Comparison of ENCODE assay signal across 18 cellular contexts in the genomic region with DNA sequence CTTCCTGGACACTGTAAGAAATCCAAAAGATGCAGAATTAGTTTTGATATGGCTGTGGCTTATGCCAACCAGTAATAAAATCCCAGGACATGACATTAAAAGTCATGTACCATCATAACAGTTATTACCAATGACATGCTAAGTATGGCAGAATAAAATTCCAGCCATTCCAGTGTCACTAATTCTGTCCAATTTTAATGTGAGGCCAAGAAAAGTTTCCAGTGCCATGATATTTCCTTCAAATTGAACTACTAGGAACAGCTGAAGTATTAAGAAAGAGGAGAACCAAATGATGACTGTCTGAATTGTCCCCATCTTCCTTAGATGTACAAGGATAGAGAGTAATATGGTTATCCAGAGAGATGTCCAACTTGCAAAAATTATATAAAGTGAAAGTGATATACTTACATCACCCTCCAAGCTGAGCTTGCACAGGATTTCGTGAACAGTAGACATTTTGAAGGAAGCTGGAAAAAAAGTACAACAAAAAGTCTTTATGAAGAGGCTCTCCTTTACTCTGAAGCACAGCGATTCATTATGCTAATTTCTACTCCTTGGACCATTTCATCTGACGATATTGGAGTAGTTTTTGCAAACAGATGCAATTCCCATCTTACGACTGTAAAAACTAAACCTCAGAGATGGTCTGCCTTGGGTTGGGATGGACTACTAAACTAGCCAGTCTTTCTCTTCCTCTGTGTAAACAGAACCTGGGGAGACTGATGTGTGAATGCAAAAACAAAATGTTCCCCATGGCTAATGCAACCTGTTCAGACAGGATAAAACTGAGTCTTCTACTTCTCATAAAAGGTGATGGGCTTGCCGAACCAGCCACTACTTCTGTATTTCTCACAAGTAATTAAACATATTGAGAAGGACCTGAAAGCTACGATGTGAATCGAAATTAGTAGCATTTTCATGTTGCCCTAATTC. TPM values are rescaled to one million over a fixed set of nuclear protein-coding genes. Genes with fewer than 3 reads are reported as not detected.
A peak's percentile ranks its signal among the peaks of the same experiment; 100 is the strongest.
DNase-seq lines count a peak whose midpoint lies in the region; ATAC-seq and TF ChIP-seq lines count a peak whose summit lies in the region.
"Had no signal": no experiment of that assay in that cellular context is flagged by ENCODE, and none has a peak within 500 bp of the region (broad histone marks: within the 10 kb centered on the region; RNA-seq: fewer than 3 reads in every experiment).

No MANE protein-coding gene starts in this region.

- POLR2A ChIA-PET in activated CD8-positive, alpha-beta T cell treated with anti-CD3 and anti-CD28 coated beads for 36 hours (lab: Charles Lee): interaction anchor here (0.6 to 1.2 kb wide), 2 partner anchors 12 to 986 kb away, joined by 3 read pairs; a partner anchor contains a TSS

- H3K9me3 ChIP-seq in suprapubic skin (no peaks in the 10 kb centered on the region), SJCRH30 (replicated peaks) (no peaks in the 10 kb centered on the region)
- H3K9me3 ChIP-seq: adrenal gland, right atrium auricular region, upper lobe of right lung had no signal

- in situ Hi-C loops in brain microvascular endothelial cell (cut with HindIII; ENCODE audit: low pct_ligation_motif_present, low sequenced_read_pairs): no loop called here

- H3K4me1 ChIP-seq in foreskin keratinocyte (peaks cover 56% of the 10 kb centered on the region), suprapubic skin (peaks cover 92% of the 10 kb centered on the region), SJCRH30 (peaks cover 14% of the 10 kb centered on the region)

- no peak for TF ChIP-seq POLR2A in suprapubic skin (IDR thresholded peaks at IDR 0.05)

- peak overlapping the region; percentile 10 for H3K27ac ChIP-seq in brain microvascular endothelial cell
- peak overlapping the region; percentile 13 for H3K27ac ChIP-seq in foreskin keratinocyte
- H3K27ac ChIP-seq in suprapubic skin: peak overlapping the region; percentile 67
- H3K27ac ChIP-seq in SJCRH30: no peak overlapping the region
- H3K27ac ChIP-seq: adrenal gland, right atrium auricular region, upper lobe of right lung had no signal

- CTCF ChIA-PET in activated CD8-positive, alpha-beta T cell treated with anti-CD3 and anti-CD28 coated beads for 36 hours (lab: Charles Lee): interaction anchor here (1.3 kb wide), 1 partner anchor 58 kb away, joined by 4 read pairs; no protein-coding TSS in a partner anchor

- no peak for DNase-seq in HFFc6
- DNase-seq in brain microvascular endothelial cell: no peak
- peak in 1 of 2 donors; percentile 53 for DNase-seq in foreskin keratinocyte
- no peak for DNase-seq in suprapubic skin (ENCODE audit: low spot score in 2 of 2)
- no peak for DNase-seq in activated CD8-positive, alpha-beta T cell treated with anti-CD3 and anti-CD28 coated beads for 36 hours
- no peak for DNase-seq in GM19238 (ENCODE audit: insufficient read length, low spot score)
- no peak for DNase-seq in SJCRH30
- DNase-seq: activated CD4-positive, CD25-positive, alpha-beta regulatory T cell treated with anti-CD3 and anti-CD28 coated beads, Interleukin-2, amount 50 U/mL, for 72 hours; adrenal gland; effector memory CD4-positive, alpha-beta T cell; NCI-H1105 treated with DMSO at 0.1 percent for 48 hours; NCI-H748 treated with DMSO at 0.1 percent for 48 hours; OCI-M1; stimulated activated naive CD4-positive, alpha-beta T cell treated with Interleukin-2 at 50 U/mL for 16 hours; T1000; upper lobe of right lung had no signal

- H3K9me3 Mint-ChIP-seq in HFFc6: no peaks in the 10 kb centered on the region; the same call in 1 of the 2 replicates
- no peaks in the 10 kb centered on the region for H3K9me3 Mint-ChIP-seq in activated CD8-positive, alpha-beta T cell treated with anti-CD3 and anti-CD28 coated beads for 36 hours
- H3K9me3 Mint-ChIP-seq: central memory CD8-positive, alpha-beta T cell had no signal

- H3K27me3 ChIP-seq in brain microvascular endothelial cell (replicated peaks): no peaks in the 10 kb centered on the region
- no peaks in the 10 kb centered on the region for H3K27me3 ChIP-seq in foreskin keratinocyte
- no peaks in the 10 kb centered on the region for H3K27me3 ChIP-seq in suprapubic skin
- no peaks in the 10 kb centered on the region for H3K27me3 ChIP-seq in SJCRH30
- H3K27me3 ChIP-seq: adrenal gland, right atrium auricular region, upper lobe of right lung had no signal

- intact Hi-C loops in activated CD8-positive, alpha-beta T cell treated with anti-CD3 and anti-CD28 coated beads for 36 hours (cut with micrococcal nuclease): no loop called here

- no peak for ATAC-seq in foreskin keratinocyte
- ATAC-seq in activated CD8-positive, alpha-beta T cell treated with anti-CD3 and anti-CD28 coated beads for 36 hours: no peak
- ATAC-seq: upper lobe of right lung had no signal

- H3K4me3 ChIP-seq in brain microvascular endothelial cell (ENCODE audit: low read depth, low read length): no peak overlapping the region
- peak overlapping the region; percentile 11 for H3K4me3 ChIP-seq in suprapubic skin
- no peak overlapping the region for H3K4me3 ChIP-seq in SJCRH30
- H3K4me3 ChIP-seq: adrenal gland, right atrium auricular region, upper lobe of right lung had no signal

- TF ChIP-seq EP300 in suprapubic skin (IDR thresholded peaks at IDR 0.05): no peak

- peaks cover 95% of the 10 kb centered on the region for H3K4me1 Mint-ChIP-seq in HFFc6 (ENCODE audit: low read depth)
- peaks cover 25% of the 10 kb centered on the region for H3K4me1 Mint-ChIP-seq in activated CD8-positive, alpha-beta T cell treated with anti-CD3 and anti-CD28 coated beads for 36 hours (ENCODE audit: low read depth)

- H3K27ac Mint-ChIP-seq in HFFc6: peak overlapping the region; percentile 73
- no peak overlapping the region for H3K27ac Mint-ChIP-seq in activated CD8-positive, alpha-beta T cell treated with anti-CD3 and anti-CD28 coated beads for 36 hours

- H3K4me3 Mint-ChIP-seq in HFFc6: peak overlapping the region; percentile 70
- no peak overlapping the region for H3K4me3 Mint-ChIP-seq in activated CD8-positive, alpha-beta T cell treated with anti-CD3 and anti-CD28 coated beads for 36 hours
- H3K4me3 Mint-ChIP-seq: central memory CD8-positive, alpha-beta T cell had no signal

- H3K36me3 ChIP-seq in brain microvascular endothelial cell (replicated peaks) (peaks cover 79% of the 10 kb centered on the region), suprapubic skin (peaks cover 35% of the 10 kb centered on the region), SJCRH30 (peaks cover 24% of the 10 kb centered on the region)

- peaks cover 74% of the 10 kb centered on the region for H3K36me3 Mint-ChIP-seq in HFFc6 (ENCODE audit: low read depth)
- peaks cover 7% of the 10 kb centered on the region for H3K36me3 Mint-ChIP-seq in activated CD8-positive, alpha-beta T cell treated with anti-CD3 and anti-CD28 coated beads for 36 hours (ENCODE audit: low read depth)

- 37% methylated on average over 7 of the region's 7 CpGs for WGBS in suprapubic skin

- no peak for TF ChIP-seq CTCF in HFFc6 (IDR thresholded peaks at IDR 0.05)
- no peak for TF ChIP-seq CTCF in brain microvascular endothelial cell (IDR thresholded peaks at IDR 0.05; ENCODE audit: low read depth, low read length, missing control alignments)
- TF ChIP-seq CTCF in foreskin keratinocyte (conservative IDR thresholded peaks at IDR 0.05): no peak
- TF ChIP-seq CTCF in suprapubic skin (IDR thresholded peaks at IDR 0.05): no peak
- TF ChIP-seq CTCF in activated CD8-positive, alpha-beta T cell treated with anti-CD3 and anti-CD28 coated beads for 36 hours (IDR thresholded peaks at IDR 0.05): no peak

- peaks cover 33% of the 10 kb centered on the region for H3K27me3 Mint-ChIP-seq in HFFc6 (ENCODE audit: insufficient read depth)
- H3K27me3 Mint-ChIP-seq in activated CD8-positive, alpha-beta T cell treated with anti-CD3 and anti-CD28 coated beads for 36 hours: peaks cover 4% of the 10 kb centered on the region
- H3K27me3 Mint-ChIP-seq: central memory CD8-positive, alpha-beta T cell had no signal

RNA-seq across cellular contexts. Expression of a gene that starts 11.9 kb away (rescaled TPM):
- total RNA-seq in HFFc6 (2021; fragmentation: NEBNext Ultra II Directional; extraction: Animal tissue kit (Norgen Biotek cat#: 25700)): 1,000 to 10,000 TPM; 4,445 to 5,074 (median 4,643) TPM
- total RNA-seq in foreskin keratinocyte (7,195 and 7,994 TPM in 2 replicates), suprapubic skin (1,000 to 10,000 TPM; 1,379 to 1,734 (median 1,554) TPM)
- 7,399 and 7,770 TPM in 2 replicates for polyA plus RNA-seq in foreskin keratinocyte
- 10 to 100 TPM; 57.9 to 60.2 TPM for total RNA-seq in activated CD8-positive, alpha-beta T cell treated with anti-CD3 and anti-CD28 coated beads for 36 hours
- 236 and 243 TPM in 2 replicates for total RNA-seq in SJCRH30 (2014; rRNA removed; shearing (Covaris generic))
